1 cellular context compared by ENCODE assay signal in genomic region chr9:127396808-127397721, GRCh38.
TF ChIP-seq lines count a peak whose summit lies in the region.

TSS of gene SLC2A8 (plus strand) at chr9:127397169. CDS start at chr9:127397231, 62 bp downstream.

TF ChIP-seq in WTC11, 78 proteins besides CTCF, POLR2A, EP300 and RAD21 (continued from another document):
- TF ChIP-seq E2F4 (CRISPR knock-in tag; IDR thresholded peaks at IDR 0.05; ENCODE audit: borderline replicate concordance, low read depth) (no peak), E2F5 (CRISPR knock-in tag; IDR thresholded peaks at IDR 0.05) (peak; percentile 70; the same call in 1 of the 2 replicates), ZBTB21 (CRISPR knock-in tag; IDR thresholded peaks at IDR 0.05; ENCODE audit: borderline replicate concordance) (no peak), ERG (CRISPR knock-in tag; IDR thresholded peaks at IDR 0.05) (no peak), USF1 (CRISPR knock-in tag; IDR thresholded peaks at IDR 0.05) (no peak), ELF4 (CRISPR knock-in tag; IDR thresholded peaks at IDR 0.05; ENCODE audit: low read depth) (peak; percentile 58; the same call in 1 of the 2 replicates), ZNF512 (CRISPR knock-in tag; IDR thresholded peaks at IDR 0.05; ENCODE audit: borderline replicate concordance) (no peak), ZNF416 (CRISPR knock-in tag; IDR thresholded peaks at IDR 0.05) (no peak), ZMAT4 (CRISPR knock-in tag; IDR thresholded peaks at IDR 0.05) (no peak), HMGXB4 (CRISPR knock-in tag; IDR thresholded peaks at IDR 0.05) (peak; percentile 75), ZNF219 (CRISPR knock-in tag; IDR thresholded peaks at IDR 0.05; ENCODE audit: borderline replicate concordance) (no peak), TCF7 (CRISPR knock-in tag; IDR thresholded peaks at IDR 0.05; ENCODE audit: low read depth) (no peak), TP53 (CRISPR knock-in tag; IDR thresholded peaks at IDR 0.05) (no peak; the same call in 1 of the 2 replicates), ZNF281 (CRISPR knock-in tag; IDR thresholded peaks at IDR 0.05) (no peak), FOXJ3 (CRISPR knock-in tag; IDR thresholded peaks at IDR 0.05; ENCODE audit: borderline replicate concordance) (no peak), ZNF232 (CRISPR knock-in tag; IDR thresholded peaks at IDR 0.05) (no peak), CREB1 (CRISPR knock-in tag; IDR thresholded peaks at IDR 0.05) (no peak), ZNF423 (CRISPR knock-in tag; IDR thresholded peaks at IDR 0.05) (no peak), PREB (CRISPR knock-in tag; IDR thresholded peaks at IDR 0.05; ENCODE audit: borderline replicate concordance) (no peak), ZNF396 (CRISPR knock-in tag; IDR thresholded peaks at IDR 0.05; ENCODE audit: borderline replicate concordance) (no peak), CDX4 (CRISPR knock-in tag; IDR thresholded peaks at IDR 0.05; ENCODE audit: borderline replicate concordance) (no peak), ZSCAN18 (CRISPR knock-in tag; IDR thresholded peaks at IDR 0.05) (no peak), ARID4B (CRISPR knock-in tag; IDR thresholded peaks at IDR 0.05; ENCODE audit: borderline replicate concordance) (peak; percentile 74; the same call in 1 of the 2 replicates)
